ENCODE assay signal across 20 cellular contexts in the genomic region with DNA sequence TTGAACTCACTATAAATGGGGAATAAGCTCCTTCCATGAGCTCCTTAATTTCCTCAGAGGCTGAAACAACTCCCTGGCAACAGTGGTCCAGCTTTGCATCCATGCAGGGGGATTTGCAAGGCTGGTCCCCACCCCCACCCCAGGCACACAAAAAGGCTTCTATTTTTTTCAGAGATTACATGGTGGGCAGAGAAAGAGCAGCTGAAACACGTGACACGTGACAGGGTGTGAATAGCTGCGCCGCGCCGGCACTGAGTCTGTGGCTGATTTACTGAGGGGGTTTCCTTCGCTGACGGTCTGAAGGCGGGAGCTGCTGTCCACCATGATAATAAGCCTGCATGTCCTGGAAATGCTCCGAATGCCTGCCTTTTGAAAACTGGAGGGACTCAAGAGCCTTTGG. TPM values are rescaled to one million over a fixed set of nuclear protein-coding genes. Genes with fewer than 3 reads are reported as not detected.
DNase-seq lines count a peak whose midpoint lies in the region; ATAC-seq lines count a peak whose summit lies in the region.
"Had no signal": no experiment of that assay in that cellular context is flagged by ENCODE, and none has a peak within 500 bp of the region (broad histone marks: within the 10 kb centered on the region; RNA-seq: fewer than 3 reads in every experiment).

No MANE protein-coding gene starts in this region.

- DNase-seq in right cardiac atrium = peak in 2 of 3 donors; percentile 71 to 74
- DNase-seq in cardiac septum (ENCODE audit: low spot score) = no peak
- peak; percentile 63 for DNase-seq in neuronal stem cell (ENCODE audit: low spot score)
- no peak for DNase-seq in NCI-H524 treated with DMSO at 0.1 percent for 48 hours (lab: John Stamatoyannopoulos, UW)
- no peak for DNase-seq in T-helper 2 cell
- DNase-seq: activated CD4-positive, alpha-beta T cell treated with anti-CD3 and anti-CD28 coated beads for 1 hour; activated naive CD4-positive, alpha-beta T cell treated with anti-CD3 and anti-CD28 coated beads for 36 hours; activated T-cell treated with anti-CD3 and anti-CD28 coated beads, Interleukin-2, amount 50 U/mL, for 1 hour; Caco-2; left cardiac atrium; NCI-H1092; NCI-H187 treated with DMSO at 0.1 percent for 48 hours; stimulated activated CD4-positive, alpha-beta T cell treated with anti-CD3 and anti-CD28 coated beads, Interleukin-4, amount 100 ng/mL, for 24 hours; stimulated activated naive CD8-positive, alpha-beta T cell treated with anti-CD3 and anti-CD28 coated beads, Interleukin-15, Interleukin-2, amounts not matched to agents 100 U/mL and 50 U/mL, for 24 hours; SW 1271; transverse colon had no signal

- H3K4me3 ChIP-seq in right cardiac atrium (ENCODE audit: low read length) = no peak overlapping the region
- no peak overlapping the region for H3K4me3 ChIP-seq in neuronal stem cell (ENCODE audit: low read length in 2 of 2)
- H3K4me3 ChIP-seq: transverse colon had no signal

- H4K8ac ChIP-seq in neuronal stem cell (ENCODE audit: low read depth, low read length) = no peak overlapping the region

- intact Hi-C loops in right cardiac atrium (cut with DNase I) = no loop called here
- intact Hi-C loops in cardiac septum (cut with DNase I) = no loop called here

- H3K27ac ChIP-seq in right cardiac atrium (ENCODE audit: low read length) (no peak overlapping the region), layer of hippocampus (ENCODE audit: low read depth, low read length) (peak overlapping the region; percentile 54), neuronal stem cell (replicated peaks; ENCODE audit: low read length) (peak overlapping the region; percentile 78)
- H3K27ac ChIP-seq: transverse colon had no signal

- H2AFZ ChIP-seq in neuronal stem cell (ENCODE audit: low read length) = peak overlapping the region; percentile 50

- no peak overlapping the region for H4K91ac ChIP-seq in neuronal stem cell (ENCODE audit: low read depth, low read length, poor library complexity)

- ATAC-seq in right cardiac atrium (peak; percentile 36 to 37), GM19328 (IDR thresholded peaks at IDR 0.05; ENCODE audit: unreplicated experiment) (no peak), esophagus mucosa (no peak)
- ATAC-seq: HepG2; stimulated activated naive CD8-positive, alpha-beta T cell treated with anti-CD3 and anti-CD28 coated beads, Interleukin-15, Interleukin-2, amounts not matched to agents 100 U/mL and 50 U/mL, for 24 hours had no signal

- no peaks in the 10 kb centered on the region for H3K79me1 ChIP-seq in neuronal stem cell (ENCODE audit: low read depth, low read length)

- H3K27me3 ChIP-seq in right cardiac atrium (ENCODE audit: control insufficient read depth, insufficient read depth) (no peaks in the 10 kb centered on the region), layer of hippocampus (ENCODE audit: control insufficient read depth, insufficient read depth, low read length) (no peaks in the 10 kb centered on the region), neuronal stem cell (ENCODE audit: control insufficient read depth in 3 of 3, insufficient read depth in 3 of 3, low read depth in 1 of 3, low read length in 3 of 3) (no peaks in the 10 kb centered on the region)
- H3K27me3 ChIP-seq: transverse colon had no signal

- H3K14ac ChIP-seq in neuronal stem cell (ENCODE audit: low read length) = no peak overlapping the region

- no peak overlapping the region for H3K4ac ChIP-seq in neuronal stem cell (ENCODE audit: low read length)

- H2BK12ac ChIP-seq in neuronal stem cell (ENCODE audit: low read length) = no peak overlapping the region

- no peak overlapping the region for H3K9ac ChIP-seq in neuronal stem cell (ENCODE audit: low read depth, low read length, poor library complexity)

- H3K4me2 ChIP-seq in neuronal stem cell (ENCODE audit: insufficient read depth, low read length, poor library complexity, severe bottlenecking) = peak overlapping the region; percentile 19

- H3K4me1 ChIP-seq in right cardiac atrium (ENCODE audit: control insufficient read depth, insufficient read depth, low read length) = peaks cover 3% of the 10 kb centered on the region
- H3K4me1 ChIP-seq in neuronal stem cell (ENCODE audit: control insufficient read depth in 2 of 2, insufficient read depth in 1 of 2, low read depth in 1 of 2, low read length in 2 of 2) = peaks cover 31 to 41% of the 10 kb centered on the region in 2 donors
- H3K4me1 ChIP-seq: transverse colon had no signal

- H3K23ac ChIP-seq in neuronal stem cell (ENCODE audit: low read depth, low read length, poor library complexity) = no peak overlapping the region

- no peak overlapping the region for H2BK120ac ChIP-seq in neuronal stem cell (ENCODE audit: low read depth, low read length)

- H3K9me3 ChIP-seq in right cardiac atrium (ENCODE audit: control insufficient read depth, low read length) (no peaks in the 10 kb centered on the region), neuronal stem cell (replicated peaks in 1 of 2; ENCODE audit: control insufficient read depth in 2 of 2, insufficient read depth in 1 of 2, low read depth in 1 of 2, low read length in 2 of 2) (no peaks in the 10 kb centered on the region)
- H3K9me3 ChIP-seq: Caco-2, transverse colon had no signal

- H2AK5ac ChIP-seq in neuronal stem cell (ENCODE audit: low read depth, low read length) = no peak overlapping the region

- WGBS in right cardiac atrium = 57% methylated on average over 10 of the region's 10 CpGs
- WGBS in neuronal stem cell (ENCODE audit: extremely low coverage in 2 of 2, insufficient read length in 2 of 2, insufficient replicate concordance in 1 of 2), 2 donors = no CpG with 5 or more reads among the region's 10 CpGs

- no peak overlapping the region for H2BK15ac ChIP-seq in neuronal stem cell (ENCODE audit: low read length)

- H3K36me3 ChIP-seq in neuronal stem cell (replicated peaks in 1 of 2; ENCODE audit: control insufficient read depth in 2 of 2, insufficient read depth in 2 of 2, low read length in 2 of 2) = no peaks in the 10 kb centered on the region
- H3K36me3 ChIP-seq: transverse colon had no signal

- H2BK5ac ChIP-seq in neuronal stem cell (ENCODE audit: low read length) = no peak overlapping the region

- H3K18ac ChIP-seq in neuronal stem cell (ENCODE audit: low read length) = peak overlapping the region; percentile 28

RNA-seq across cellular contexts. Expression of gene APCDD1, which starts 50.8 kb away (rescaled TPM):
- total RNA-seq in right cardiac atrium (10 to 100 TPM; 31.4 to 76.1 (median 49.9) TPM), cardiac septum (9.9 TPM), esophagus mucosa (42.2 TPM)
- 18.2 TPM for polyA plus RNA-seq in right cardiac atrium
- 1.3 TPM for polyA plus RNA-seq in neuronal stem cell (2013, experiment 1 of 2)
- polyA plus RNA-seq in neuronal stem cell (2013, experiment 2 of 2) = 1.3 TPM
- total RNA-seq: activated naive CD4-positive, alpha-beta T cell treated with anti-CD3 and anti-CD28 coated beads for 36 hours had no signal

Comparison
In these comparisons a context has a peak if more than half of its experiments do, and no peak if none do; other contexts are left out.
1. DNase-seq: peak in right cardiac atrium (2 of 3) and neuronal stem cell (single experiment); none in cardiac septum (single experiment), NCI-H524 treated with DMSO at 0.1 percent for 48 hours (single experiment) and T-helper 2 cell (0 of 5).
2. ATAC-seq: peak in right cardiac atrium (2 of 2); none in GM19328 (single experiment) and esophagus mucosa (single experiment).